In the genomic region with DNA sequence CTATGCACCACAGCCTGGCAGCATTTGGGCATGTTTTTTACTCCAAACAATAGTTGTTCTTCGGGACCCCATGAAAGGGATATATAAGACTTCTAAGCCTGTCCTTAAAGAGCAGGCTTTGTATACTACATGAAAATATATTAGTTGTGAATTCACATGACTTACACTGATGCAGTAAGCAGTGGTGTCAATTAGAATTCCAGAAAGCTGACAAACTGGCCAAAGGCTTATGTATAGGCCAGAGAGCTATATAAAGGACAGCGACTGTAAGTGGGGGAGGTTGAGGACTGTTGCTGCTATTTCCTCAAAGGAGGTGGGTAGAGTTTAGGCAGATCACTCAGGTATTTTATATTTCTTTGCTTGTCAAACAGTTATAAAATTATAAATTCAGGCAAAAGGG, we compare ENCODE assay signal across 37 cellular contexts. TPM values are rescaled to one million over a fixed set of nuclear protein-coding genes. Genes with fewer than 3 reads are reported as not detected.
DNase-seq lines count a peak whose midpoint lies in the region; ATAC-seq, FAIRE-seq and TF ChIP-seq lines count a peak whose summit lies in the region.
"Had no signal": no experiment of that assay in that cellular context is flagged by ENCODE, and none has a peak within 500 bp of the region (broad histone marks: within the 10 kb centered on the region; RNA-seq: fewer than 3 reads in every experiment).

No MANE protein-coding gene starts in this region.

- no peak overlapping the region for H4K5ac ChIP-seq in IMR-90 (ENCODE audit: low read depth, low read length)
- H4K5ac ChIP-seq in mesendoderm (ENCODE audit: low read length), result no peak overlapping the region

- no TSS peak for BruUV-seq in IMR-90 (replicated peaks; lab: Mats Ljungman, UMichigan)

- H3K4ac ChIP-seq in IMR-90 (ENCODE audit: low read depth, low read length), result no peak overlapping the region
- no peak overlapping the region for H3K4ac ChIP-seq in mesendoderm (ENCODE audit: low read depth, low read length)

- H2BK5ac ChIP-seq in IMR-90 (ENCODE audit: low read depth, low read length, poor library complexity, severe bottlenecking) (no peak overlapping the region), mesendoderm (ENCODE audit: low read length) (no peak overlapping the region)

- H2BK120ac ChIP-seq in IMR-90 (ENCODE audit: low read depth, low read length) (no peak overlapping the region), mesendoderm (ENCODE audit: low read depth, low read length) (no peak overlapping the region)

- H3K9me3 ChIP-seq in CD4-positive, CD25-positive, alpha-beta regulatory T cell (ENCODE audit: control insufficient read depth in 2 of 2, low read length in 2 of 2), result no peaks in the 10 kb centered on the region
- H3K9me3 ChIP-seq in IMR-90 (ENCODE audit: control insufficient read depth, insufficient read depth, low read length), result no peaks in the 10 kb centered on the region
- H3K9me3 ChIP-seq: A549, breast epithelium, colonic mucosa, MG63, thoracic aorta, vagina had no signal

- H3K9me3 Mint-ChIP-seq in CD4-positive, CD25-positive, alpha-beta regulatory T cell, result peaks cover 0 to 1% (median 0%) of the 10 kb centered on the region in 7 donors
- H3K9me3 Mint-ChIP-seq in activated T-helper 2 cell treated with anti-CD3 and anti-CD28 coated beads, Interferon-gamma antibody, Interleukin-2, Interleukin-4, amounts not matched to agents 10 μg/mL and 5 μg/mL and 100 μg/mL, durations not matched to agents 14 hours and 24 hours and 36 hours, result no peaks in the 10 kb centered on the region
- H3K9me3 Mint-ChIP-seq: CD8-positive, alpha-beta memory T cell; mesothelial cell of epicardium; naive B cell; stimulated activated naive CD8-positive, alpha-beta T cell treated with anti-CD3 and anti-CD28 coated beads, Interleukin-15, Interleukin-2, amounts not matched to agents 100 ng/mL and 50 ng/mL, for 24 hours had no signal

- H3K27me3 Mint-ChIP-seq in CD4-positive, CD25-positive, alpha-beta regulatory T cell, result no peaks in the 10 kb centered on the region
- no peaks in the 10 kb centered on the region for H3K27me3 Mint-ChIP-seq in activated T-helper 2 cell treated with anti-CD3 and anti-CD28 coated beads, Interferon-gamma antibody, Interleukin-2, Interleukin-4, amounts not matched to agents 10 μg/mL and 5 μg/mL and 100 μg/mL, durations not matched to agents 14 hours and 24 hours and 36 hours (ENCODE audit: low read depth)
- H3K27me3 Mint-ChIP-seq: activated CD4-positive, alpha-beta T cell treated with anti-CD3 and anti-CD28 coated beads for 36 hours; B cell; CD8-positive, alpha-beta memory T cell; naive B cell; stimulated activated naive CD8-positive, alpha-beta T cell treated with anti-CD3 and anti-CD28 coated beads, Interleukin-15, Interleukin-2, amounts not matched to agents 100 ng/mL and 50 ng/mL, for 24 hours had no signal

- no peak for ATAC-seq in CD4-positive, CD25-positive, alpha-beta regulatory T cell (ENCODE audit: low read depth in 2 of 2)
- peak; percentile 62 for ATAC-seq in IMR-90 (ENCODE audit: low read depth)
- ATAC-seq: A549; activated CD4-positive, alpha-beta T cell treated with anti-CD3 and anti-CD28 coated beads for 36 hours; K562; left ventricle myocardium superior; SK-N-SH treated with all-trans-retinoic acid at 6 μM for 48 hours had no signal

- no peak overlapping the region for H4K91ac ChIP-seq in IMR-90 (ENCODE audit: insufficient read depth, low read depth, low read length)

- H2AK5ac ChIP-seq in IMR-90 (ENCODE audit: low read depth, low read length) (no peak overlapping the region), mesendoderm (ENCODE audit: low read length) (no peak overlapping the region)

- H3K79me1 ChIP-seq in IMR-90 (ENCODE audit: low read depth in 1 of 2, low read length in 2 of 2), result peaks cover 4 to 36% of the 10 kb centered on the region in 2 experiments; a peak in 3 of 4 replicates
- peaks cover 9% of the 10 kb centered on the region for H3K79me1 ChIP-seq in mesendoderm (ENCODE audit: low read length)

- H3K79me2 ChIP-seq in mesendoderm (ENCODE audit: control insufficient read depth, insufficient read depth, low read length), result peaks cover 42% of the 10 kb centered on the region

- TF ChIP-seq RAD21 in IMR-90 (IDR thresholded peaks at IDR 0.05; ENCODE audit: low read length), result no peak

- H3K4me3 ChIP-seq in CD4-positive, CD25-positive, alpha-beta regulatory T cell (ENCODE audit: low read depth, low read length), result no peak overlapping the region
- H3K4me3 ChIP-seq in IMR-90 (ENCODE audit: insufficient read depth, low read depth, low read length) (no peak overlapping the region), epithelial cell of esophagus (ENCODE audit: low read length) (no peak overlapping the region), mesendoderm (ENCODE audit: low read length) (no peak overlapping the region)
- H3K4me3 ChIP-seq: A549, breast epithelium, colonic mucosa, K562, MG63, thoracic aorta, vagina had no signal

- H3K23ac ChIP-seq in IMR-90 (ENCODE audit: low read depth, low read length) (no peak overlapping the region), mesendoderm (ENCODE audit: low read length) (no peak overlapping the region)

- in situ Hi-C loops in IMR-90 (cut with MboI; ENCODE audit: low sequenced_read_pairs), result no loop called here

- H3K14ac ChIP-seq in IMR-90 (replicated peaks; ENCODE audit: low read depth, low read length), result no peak overlapping the region

- no CpG with 5 or more reads among the region's 2 CpGs for WGBS in IMR-90 (ENCODE audit: extremely low coverage in 2 of 2, insufficient read length in 1 of 2), 2 experiments
- no CpG with 5 or more reads among the region's 2 CpGs for WGBS in mesendoderm (ENCODE audit: extremely low coverage, insufficient coverage, low lambda C conversion rate)

- no peak overlapping the region for H3K27ac ChIP-seq in CD4-positive, CD25-positive, alpha-beta regulatory T cell (ENCODE audit: insufficient read depth, low read length, poor library complexity, severe bottlenecking)
- H3K27ac ChIP-seq in IMR-90 (ENCODE audit: insufficient read depth, low read length) (no peak overlapping the region), mesendoderm (ENCODE audit: low read depth, low read length) (no peak overlapping the region)
- H3K27ac ChIP-seq: A549, breast epithelium, colonic mucosa, thoracic aorta, vagina had no signal

- no peak for FAIRE-seq in frontal cortex (lab: Jason Lieb, UNC)
- FAIRE-seq: A549, H54, K562 had no signal

- intact Hi-C loops in IMR-90 (cut with micrococcal nuclease), result no loop called here
- intact Hi-C loops in activated T-helper 2 cell treated with anti-CD3 and anti-CD28 coated beads, Interferon-gamma antibody, Interleukin-2, Interleukin-4, amounts not matched to agents 10 μg/mL and 5 μg/mL and 100 μg/mL, durations not matched to agents 14 hours and 24 hours and 36 hours (cut with micrococcal nuclease), result no loop called here

- H2AK9ac ChIP-seq in IMR-90 (replicated peaks; ENCODE audit: low read depth, low read length, poor library complexity), result no peak overlapping the region

- H2BK20ac ChIP-seq in IMR-90 (ENCODE audit: low read depth, low read length), result no peak overlapping the region

- POLR2A ChIA-PET in IMR-90 (lab: Charles Lee; ENCODE audit: unreplicated experiment), result no interaction called here

- peaks cover 65% of the 10 kb centered on the region for H4K20me1 ChIP-seq in IMR-90 (ENCODE audit: insufficient read depth, low read length)

- H3K18ac ChIP-seq in IMR-90 (ENCODE audit: low read depth, low read length), result no peak overlapping the region
- H3K18ac ChIP-seq in mesendoderm (ENCODE audit: low read length), result no peak overlapping the region

- H3K4me2 ChIP-seq in IMR-90 (ENCODE audit: low read depth, low read length), result no peak overlapping the region
- H3K4me2 ChIP-seq in mesendoderm (ENCODE audit: low read length), result no peak overlapping the region
- H3K4me2 ChIP-seq: A549 had no signal

- H3K9me1 ChIP-seq in IMR-90 (ENCODE audit: insufficient read depth, low read length), result no peaks in the 10 kb centered on the region; the same call in 1 of the 2 replicates

- no peak overlapping the region for H4K8ac ChIP-seq in IMR-90 (ENCODE audit: low read depth in 2 of 2, low read length in 2 of 2)
- H4K8ac ChIP-seq in mesendoderm (ENCODE audit: low read depth, low read length), result no peak overlapping the region

- no peak for TF ChIP-seq CTCF in IMR-90 (conservative IDR thresholded peaks at IDR 0.05; ENCODE audit: low read depth, low read length)
- no peak for TF ChIP-seq CTCF in epithelial cell of esophagus (IDR thresholded peaks at IDR 0.05; ENCODE audit: insufficient read depth, low read depth, low read length, missing control alignments)

- H3K4me1 ChIP-seq in CD4-positive, CD25-positive, alpha-beta regulatory T cell (ENCODE audit: control insufficient read depth, insufficient read depth, low read length, poor library complexity, severe bottlenecking), result peaks cover 12% of the 10 kb centered on the region
- H3K4me1 ChIP-seq in IMR-90 (ENCODE audit: control insufficient read depth, insufficient read depth, low read length) (0 out of 2 replicates have a peak, but pooled peaks cover 2% of the 10 kb centered on the region), mesendoderm (ENCODE audit: control insufficient read depth, low read depth, low read length) (no peaks in the 10 kb centered on the region)
- H3K4me1 ChIP-seq: breast epithelium, colonic mucosa had no signal

- peaks cover 3% of the 10 kb centered on the region for H3K36me3 ChIP-seq in CD4-positive, CD25-positive, alpha-beta regulatory T cell (ENCODE audit: control insufficient read depth, insufficient read depth, low read length)
- H3K36me3 ChIP-seq in IMR-90 (ENCODE audit: control insufficient read depth, insufficient read depth, low read length) (no peaks in the 10 kb centered on the region), mesendoderm (ENCODE audit: control insufficient read depth, insufficient read depth, low read length) (no peaks in the 10 kb centered on the region)
- H3K36me3 ChIP-seq: breast epithelium, colonic mucosa, thoracic aorta, vagina had no signal

- H3K56ac ChIP-seq in IMR-90 (ENCODE audit: extremely low read depth, insufficient read depth, low read length) (no peak overlapping the region), mesendoderm (ENCODE audit: low read length) (no peak overlapping the region)

- H3K4me3 Mint-ChIP-seq in CD4-positive, CD25-positive, alpha-beta regulatory T cell, result no peak overlapping the region
- H3K4me3 Mint-ChIP-seq in activated T-helper 2 cell treated with anti-CD3 and anti-CD28 coated beads, Interferon-gamma antibody, Interleukin-2, Interleukin-4, amounts not matched to agents 10 μg/mL and 5 μg/mL and 100 μg/mL, durations not matched to agents 14 hours and 24 hours and 36 hours (ENCODE audit: low read depth), result no peak overlapping the region
- H3K4me3 Mint-ChIP-seq: activated CD4-positive, alpha-beta T cell treated with anti-CD3 and anti-CD28 coated beads for 36 hours; B cell; mesothelial cell of epicardium; naive B cell; stimulated activated naive CD8-positive, alpha-beta T cell treated with anti-CD3 and anti-CD28 coated beads, Interleukin-15, Interleukin-2, amounts not matched to agents 100 ng/mL and 50 ng/mL, for 24 hours had no signal

- DNase-seq in CD4-positive, CD25-positive, alpha-beta regulatory T cell, result no peak
- DNase-seq in IMR-90 (peak; percentile 50), epithelial cell of esophagus (ENCODE audit: low read depth) (peak; percentile 15), mesendoderm (peak; percentile 16), frontal cortex (ENCODE audit: low spot score in 2 of 2) (no peak), DMS53 treated with DMSO at 0.1 percent for 48 hours (lab: John Stamatoyannopoulos, UW; ENCODE audit: unreplicated experiment) (no peak), islet precursor cell (no peak)
- DNase-seq in activated T-helper 2 cell treated with anti-CD3 and anti-CD28 coated beads, Interferon-gamma antibody, Interleukin-2, Interleukin-4, amounts not matched to agents 10 μg/mL and 5 μg/mL and 100 μg/mL, durations not matched to agents 14 hours and 24 hours and 36 hours (ENCODE audit: low spot score), result no peak
- DNase-seq: activated CD4-positive, alpha-beta T cell treated with anti-CD3 and anti-CD28 coated beads for 36 hours; activated CD8-positive, alpha-beta memory T cell treated with anti-CD3 and anti-CD28 coated beads for 24 hours; activated naive CD4-positive, alpha-beta T cell treated with Interleukin-2 at 50 U/mL for 16 hours; activated T-cell treated with anti-CD3 and anti-CD28 coated beads, Interleukin-2, amount 50 U/mL, for 1 hour; amniotic stem cell; CD8-positive, alpha-beta memory T cell; colonic mucosa; DMS 273 treated with DMSO at 0.1 percent for 48 hours; effector memory CD4-positive, alpha-beta T cell; erythroblast; hypothalamus; left ventricle myocardium superior; MG63; naive B cell; NCI-H1417; NCI-H2029 treated with DMSO at 0.1 percent for 48 hours; NCI-H446 treated with DMSO at 0.1 percent for 48 hours; nucleus accumbens; T-helper 2 cell had no signal

- H3K27me3 ChIP-seq in CD4-positive, CD25-positive, alpha-beta regulatory T cell (ENCODE audit: control insufficient read depth, insufficient read depth, low read length), result no peaks in the 10 kb centered on the region
- H3K27me3 ChIP-seq in IMR-90 (ENCODE audit: control insufficient read depth, insufficient read depth, low read length) (no peaks in the 10 kb centered on the region), mesendoderm (ENCODE audit: insufficient read depth, low read length, poor library complexity) (no peaks in the 10 kb centered on the region)
- H3K27me3 ChIP-seq: breast epithelium, colonic mucosa, MG63, vagina had no signal

- H2BK15ac ChIP-seq in IMR-90 (ENCODE audit: low read depth, low read length) (no peak overlapping the region), mesendoderm (replicated peaks; ENCODE audit: low read depth) (no peak overlapping the region)

- peak overlapping the region in 2 of 3 donors; percentile 2 to 56 for H3K27ac Mint-ChIP-seq in CD4-positive, CD25-positive, alpha-beta regulatory T cell
- no peak overlapping the region for H3K27ac Mint-ChIP-seq in activated T-helper 2 cell treated with anti-CD3 and anti-CD28 coated beads, Interferon-gamma antibody, Interleukin-2, Interleukin-4, amounts not matched to agents 10 μg/mL and 5 μg/mL and 100 μg/mL, durations not matched to agents 14 hours and 24 hours and 36 hours
- H3K27ac Mint-ChIP-seq: activated CD4-positive, alpha-beta T cell treated with anti-CD3 and anti-CD28 coated beads for 36 hours; B cell; mesothelial cell of epicardium; stimulated activated naive CD8-positive, alpha-beta T cell treated with anti-CD3 and anti-CD28 coated beads, Interleukin-15, Interleukin-2, amounts not matched to agents 100 ng/mL and 50 ng/mL, for 24 hours had no signal

- dilution Hi-C loops in IMR-90 (cut with HindIII; ENCODE audit: low sequenced_read_pairs, unreplicated experiment), result no loop called here

- no peaks in the 10 kb centered on the region for H3K36me3 Mint-ChIP-seq in CD4-positive, CD25-positive, alpha-beta regulatory T cell
- H3K36me3 Mint-ChIP-seq in activated T-helper 2 cell treated with anti-CD3 and anti-CD28 coated beads, Interferon-gamma antibody, Interleukin-2, Interleukin-4, amounts not matched to agents 10 μg/mL and 5 μg/mL and 100 μg/mL, durations not matched to agents 14 hours and 24 hours and 36 hours (ENCODE audit: low read depth), result peaks cover 9% of the 10 kb centered on the region
- H3K36me3 Mint-ChIP-seq: mesothelial cell of epicardium, naive B cell had no signal

- no peak for TF ChIP-seq POLR2A in IMR-90 (IDR thresholded peaks at IDR 0.05; ENCODE audit: low read depth, low read length)

- H2AFZ ChIP-seq in IMR-90 (replicated peaks; ENCODE audit: low read length, poor library complexity), result no peak overlapping the region

- H3K9ac ChIP-seq in IMR-90 (ENCODE audit: low read depth, low read length) (no peak overlapping the region), mesendoderm (ENCODE audit: low read length) (no peak overlapping the region)

- CTCF ChIA-PET in IMR-90 (lab: Yijun Ruan, JAX), result interaction anchor here (0.6 kb wide), 1 partner anchor 18 kb away, joined by 3 read pairs; no protein-coding TSS in a partner anchor

- H3K4me1 Mint-ChIP-seq in CD4-positive, CD25-positive, alpha-beta regulatory T cell, result peaks cover 50 to 69% (median 60%) of the 10 kb centered on the region in 4 donors
- H3K4me1 Mint-ChIP-seq in activated T-helper 2 cell treated with anti-CD3 and anti-CD28 coated beads, Interferon-gamma antibody, Interleukin-2, Interleukin-4, amounts not matched to agents 10 μg/mL and 5 μg/mL and 100 μg/mL, durations not matched to agents 14 hours and 24 hours and 36 hours (ENCODE audit: low read depth), result peaks cover 20% of the 10 kb centered on the region

RNA-seq across cellular contexts. Expression of a gene that starts 24.8 kb away (rescaled TPM):
- total RNA-seq in CD4-positive, CD25-positive, alpha-beta regulatory T cell, result 55.2 TPM
- 1 to 10 TPM; 6.9 to 9.5 (median 8.2) TPM for polyA plus RNA-seq in CD4-positive, CD25-positive, alpha-beta regulatory T cell
- total RNA-seq in IMR-90 (2012; rRNA removed), result 46.1 and 57.8 TPM in 2 replicates
- polyA plus RNA-seq in IMR-90 (2012; rRNA removed), result 11.0 and 12.9 TPM in 2 replicates
- polyA plus RNA-seq in IMR-90 (2012; cell fraction: cytosol; rRNA removed), result 2.6 and 4.2 TPM in 2 replicates
- polyA plus RNA-seq in IMR-90 (2012; cell fraction: nucleus; rRNA removed; ENCODE audit: low replicate concordance), result 1.5 and 8.4 TPM in 2 replicates
- 38.4 TPM for polyA plus RNA-seq in mesendoderm (2013, experiment 1 of 2)
- 37.6 TPM for polyA plus RNA-seq in mesendoderm (2013, experiment 2 of 2)
- total RNA-seq in frontal cortex, result 36.3 TPM
- total RNA-seq in activated T-helper 2 cell treated with anti-CD3 and anti-CD28 coated beads, Interferon-gamma antibody, Interleukin-2, Interleukin-4, amounts not matched to agents 10 μg/mL and 5 μg/mL and 100 μg/mL, durations not matched to agents 14 hours and 24 hours and 36 hours, result 69.8 and 71.2 TPM in 2 replicates

Comparison
In these comparisons a context has a peak if more than half of its experiments do, and no peak if none do; other contexts are left out.
1. DNase-seq: peak in IMR-90 (single experiment), epithelial cell of esophagus (single experiment) and mesendoderm (single experiment); none in CD4-positive, CD25-positive, alpha-beta regulatory T cell (0 of 3), frontal cortex (0 of 2), DMS53 treated with DMSO at 0.1 percent for 48 hours (single experiment), islet precursor cell (single experiment) and activated T-helper 2 cell treated with anti-CD3 and anti-CD28 coated beads, Interferon-gamma antibody, Interleukin-2, Interleukin-4, amounts not matched to agents 10 μg/mL and 5 μg/mL and 100 μg/mL, durations not matched to agents 14 hours and 24 hours and 36 hours (single experiment).